Comparison of ENCODE assay signal across 1 cellular context in the genomic region with DNA sequence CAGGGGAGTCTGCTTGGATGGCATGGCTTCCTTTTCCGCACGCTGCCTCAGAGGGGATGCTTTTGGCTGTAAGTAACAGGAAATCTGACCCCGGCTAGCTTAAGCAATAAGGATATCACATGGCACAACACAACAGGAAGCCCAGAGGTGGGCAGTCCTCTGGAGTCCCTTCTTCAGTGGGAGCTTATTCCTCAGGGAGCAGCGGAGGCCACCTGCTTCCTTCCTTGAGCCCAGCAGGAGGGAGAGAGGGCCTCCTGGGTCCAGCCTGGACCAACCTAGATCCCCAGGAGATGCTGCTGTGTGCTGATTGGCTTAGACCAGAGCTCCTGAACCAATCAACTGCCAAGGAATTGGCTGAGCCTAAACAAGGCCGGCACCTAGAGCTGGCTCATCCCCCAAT.
TF ChIP-seq lines count a peak whose summit lies in the region.

No MANE protein-coding gene starts in this region.

TF ChIP-seq in HCT116, 20 proteins besides CTCF, POLR2A, EP300 and RAD21 (continued from another document):
- TF ChIP-seq, protein P1, sequence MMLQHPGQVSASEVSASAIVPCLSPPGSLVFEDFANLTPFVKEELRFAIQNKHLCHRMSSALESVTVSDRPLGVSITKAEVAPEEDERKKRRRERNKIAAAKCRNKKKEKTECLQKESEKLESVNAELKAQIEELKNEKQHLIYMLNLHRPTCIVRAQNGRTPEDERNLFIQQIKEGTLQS (IDR thresholded peaks at IDR 0.05) = no peak
- TF ChIP-seq EZH2 (IDR thresholded peaks at IDR 0.05) = no peak
TF ChIP-seq in HCT116: peak in this region for 0.
